ENCODE assay signal across 11 cellular contexts in the genomic region with DNA sequence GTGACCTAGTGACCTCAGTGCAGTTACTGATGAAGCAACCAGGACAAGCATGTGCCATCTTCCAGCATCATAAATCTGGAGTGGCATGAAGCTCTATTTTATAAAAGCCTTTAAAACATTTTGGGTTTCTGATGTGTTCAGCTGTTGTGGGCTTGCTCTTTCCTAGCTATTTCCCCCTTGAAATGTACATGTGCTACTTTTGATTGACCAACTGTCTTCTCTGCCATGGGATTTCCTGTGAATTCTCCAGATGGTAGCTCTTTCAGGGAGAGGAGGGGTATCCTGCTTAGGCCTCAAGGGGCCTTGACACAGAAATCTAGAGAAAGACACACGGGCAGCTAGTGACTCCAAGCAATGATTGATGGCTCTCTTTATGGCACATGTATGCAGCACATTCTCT. TPM values are rescaled to one million over a fixed set of nuclear protein-coding genes. Genes with fewer than 3 reads are reported as not detected.
"Had no signal": no experiment of that assay in that cellular context is flagged by ENCODE, and none has a peak within 500 bp of the region (broad histone marks: within the 10 kb centered on the region; RNA-seq: fewer than 3 reads in every experiment).

No MANE protein-coding gene starts in this region.

- H3K4me3 ChIP-seq: GM23248, HAP-1 had no signal

- H3K4me2 ChIP-seq: KMS-11 had no signal

- H3K4me1 ChIP-seq: HAP-1 had no signal

- H3K4me3 Mint-ChIP-seq: HFFc6 had no signal

- H2AFZ ChIP-seq: GM23248 had no signal

- ATAC-seq: HCT116 had no signal

- H3K27ac Mint-ChIP-seq: HFFc6 had no signal

- H3K27ac ChIP-seq: GM23248, KMS-11 had no signal

- DNase-seq: GM23248, GOT3, H7, HFFc6, IMR-90, KBM-7 had no signal

- H3K36me3 ChIP-seq: HAP-1 had no signal

- H3K9me3 ChIP-seq: HAP-1 had no signal

- H3K9ac ChIP-seq: GM23248, KMS-11 had no signal

RNA-seq across cellular contexts. Expression of a gene that starts 1.9 kb away (rescaled TPM):
- total RNA-seq: H4, HFFc6, HT-29 had no signal
- polyA plus RNA-seq: GM23248 had no signal
